8 cellular contexts compared by ENCODE assay signal in genomic region chr19:48110350-48110966, GRCh38. TPM values are rescaled to one million over a fixed set of nuclear protein-coding genes. Genes with fewer than 3 reads are reported as not detected.
DNase-seq lines count a peak whose midpoint lies in the region; ATAC-seq and TF ChIP-seq lines count a peak whose summit lies in the region.

A gene with protein sequence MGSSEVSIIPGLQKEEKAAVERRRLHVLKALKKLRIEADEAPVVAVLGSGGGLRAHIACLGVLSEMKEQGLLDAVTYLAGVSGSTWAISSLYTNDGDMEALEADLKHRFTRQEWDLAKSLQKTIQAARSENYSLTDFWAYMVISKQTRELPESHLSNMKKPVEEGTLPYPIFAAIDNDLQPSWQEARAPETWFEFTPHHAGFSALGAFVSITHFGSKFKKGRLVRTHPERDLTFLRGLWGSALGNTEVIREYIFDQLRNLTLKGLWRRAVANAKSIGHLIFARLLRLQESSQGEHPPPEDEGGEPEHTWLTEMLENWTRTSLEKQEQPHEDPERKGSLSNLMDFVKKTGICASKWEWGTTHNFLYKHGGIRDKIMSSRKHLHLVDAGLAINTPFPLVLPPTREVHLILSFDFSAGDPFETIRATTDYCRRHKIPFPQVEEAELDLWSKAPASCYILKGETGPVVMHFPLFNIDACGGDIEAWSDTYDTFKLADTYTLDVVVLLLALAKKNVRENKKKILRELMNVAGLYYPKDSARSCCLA (minus strand): TSS chr19:48110817. CDS start chr19:48106529, 4,288 bp downstream.

- H3K27me3 ChIP-seq in naive thymus-derived CD4-positive, alpha-beta T cell (ENCODE audit: control insufficient read depth in 2 of 2, insufficient read depth in 2 of 2, low read length in 2 of 2), result no peaks in the 10 kb centered on the region

- peak within 1 kb of the TSS; percentile 88 for H3K27ac Mint-ChIP-seq in activated T-helper 2 cell treated with anti-CD3 and anti-CD28 coated beads, Interferon-gamma antibody, Interleukin-2, Interleukin-4, amounts not matched to agents 10 μg/mL and 5 μg/mL and 100 μg/mL, durations not matched to agents 14 hours and 24 hours and 36 hours
- peak within 1 kb of the TSS; percentile 37 to 92 (median 71) for H3K27ac Mint-ChIP-seq in naive thymus-derived CD4-positive, alpha-beta T cell
- peak within 1 kb of the TSS; percentile 97 for H3K27ac Mint-ChIP-seq in stimulated activated effector memory CD8-positive, alpha-beta T cell treated with anti-CD3 and anti-CD28 coated beads, Interleukin-12 subunit alpha, Interleukin-12 subunit beta, amount 100 ng/mL, for 72 hours

- H3K4me3 Mint-ChIP-seq in activated T-helper 2 cell treated with anti-CD3 and anti-CD28 coated beads, Interferon-gamma antibody, Interleukin-2, Interleukin-4, amounts not matched to agents 10 μg/mL and 5 μg/mL and 100 μg/mL, durations not matched to agents 14 hours and 24 hours and 36 hours (ENCODE audit: low read depth), result peak within 1 kb of the TSS; percentile 83
- H3K4me3 Mint-ChIP-seq in naive thymus-derived CD4-positive, alpha-beta T cell, result peak within 1 kb of the TSS; percentile 66 to 86 (median 79)
- H3K4me3 Mint-ChIP-seq in stimulated activated effector memory CD8-positive, alpha-beta T cell treated with anti-CD3 and anti-CD28 coated beads, Interleukin-12 subunit alpha, Interleukin-12 subunit beta, amount 100 ng/mL, for 72 hours, result peak within 1 kb of the TSS; percentile 83

- peak within 1 kb of the TSS; percentile 30 for H3K27ac ChIP-seq in naive thymus-derived CD4-positive, alpha-beta T cell (ENCODE audit: low read depth, low read length)

- intact Hi-C loops in activated T-helper 2 cell treated with anti-CD3 and anti-CD28 coated beads, Interferon-gamma antibody, Interleukin-2, Interleukin-4, amounts not matched to agents 10 μg/mL and 5 μg/mL and 100 μg/mL, durations not matched to agents 14 hours and 24 hours and 36 hours (cut with micrococcal nuclease), result no loop called here
- intact Hi-C loops in naive thymus-derived CD4-positive, alpha-beta T cell (cut with micrococcal nuclease), result no loop called here

- TF ChIP-seq CTCF in AG09309 (IDR thresholded peaks at IDR 0.05; ENCODE audit: control insufficient read depth, insufficient read depth, low read depth, low read length, missing control alignments) (no peak), fibroblast of mammary gland (conservative IDR thresholded peaks at IDR 0.05; ENCODE audit: control insufficient read depth, insufficient read depth, low read depth, low read length) (no peak)

- peaks cover 0 to 10% (median 0%) of the 10 kb centered on the region in 3 experiments for H3K36me3 ChIP-seq in naive thymus-derived CD4-positive, alpha-beta T cell (ENCODE audit: control insufficient read depth in 2 of 3, insufficient read depth in 3 of 3, low read length in 3 of 3)

- ATAC-seq in GM19372 (IDR thresholded peaks at IDR 0.05; ENCODE audit: low read depth, unreplicated experiment), result peak; percentile 74
- peak; percentile 83 for ATAC-seq in naive thymus-derived CD4-positive, alpha-beta T cell
- ATAC-seq in stimulated activated effector memory CD8-positive, alpha-beta T cell treated with anti-CD3 and anti-CD28 coated beads, Interleukin-12 subunit alpha, Interleukin-12 subunit beta, amount 100 ng/mL, for 72 hours, result peak; percentile 82

- DNase-seq in AG09309 (ENCODE audit: low read depth), result peak; percentile 69
- DNase-seq in Kasumi-1 (lab: John Stamatoyannopoulos, UW), result peak; percentile 86 to 87
- DNase-seq in RPMI7951 (ENCODE audit: low read depth), result peak; percentile 94
- peak; percentile 75 for DNase-seq in activated T-helper 2 cell treated with anti-CD3 and anti-CD28 coated beads, Interferon-gamma antibody, Interleukin-2, Interleukin-4, amounts not matched to agents 10 μg/mL and 5 μg/mL and 100 μg/mL, durations not matched to agents 14 hours and 24 hours and 36 hours (ENCODE audit: low spot score)
- DNase-seq in fibroblast of mammary gland (ENCODE audit: low read depth), result peak; percentile 87
- peak; percentile 69 to 88 (median 79) for DNase-seq in naive thymus-derived CD4-positive, alpha-beta T cell
- DNase-seq in stimulated activated effector memory CD8-positive, alpha-beta T cell treated with anti-CD3 and anti-CD28 coated beads, Interleukin-12 subunit alpha, Interleukin-12 subunit beta, amount 100 ng/mL, for 72 hours (ENCODE audit: low spot score in 2 of 2), result peak; percentile 76 to 92

- H3K9me3 ChIP-seq in naive thymus-derived CD4-positive, alpha-beta T cell (ENCODE audit: control insufficient read depth in 2 of 3, low read length in 3 of 3), result no peaks in the 10 kb centered on the region

- peaks cover 10% of the 10 kb centered on the region for H3K4me1 Mint-ChIP-seq in activated T-helper 2 cell treated with anti-CD3 and anti-CD28 coated beads, Interferon-gamma antibody, Interleukin-2, Interleukin-4, amounts not matched to agents 10 μg/mL and 5 μg/mL and 100 μg/mL, durations not matched to agents 14 hours and 24 hours and 36 hours (ENCODE audit: low read depth)
- peaks cover 5 to 19% (median 9%) of the 10 kb centered on the region in 7 donors for H3K4me1 Mint-ChIP-seq in naive thymus-derived CD4-positive, alpha-beta T cell
- H3K4me1 Mint-ChIP-seq in stimulated activated effector memory CD8-positive, alpha-beta T cell treated with anti-CD3 and anti-CD28 coated beads, Interleukin-12 subunit alpha, Interleukin-12 subunit beta, amount 100 ng/mL, for 72 hours, result peaks cover 21% of the 10 kb centered on the region

- POLR2A ChIA-PET in naive thymus-derived CD4-positive, alpha-beta T cell (lab: Charles Lee), result interaction anchor here (0.8 to 1.9 kb wide), 3 partner anchors 93 to 151 kb away, joined by 3 to 5 read pairs (median 3); no protein-coding TSS in a partner anchor

- H3K27me3 Mint-ChIP-seq in activated T-helper 2 cell treated with anti-CD3 and anti-CD28 coated beads, Interferon-gamma antibody, Interleukin-2, Interleukin-4, amounts not matched to agents 10 μg/mL and 5 μg/mL and 100 μg/mL, durations not matched to agents 14 hours and 24 hours and 36 hours (ENCODE audit: low read depth), result no peaks in the 10 kb centered on the region
- H3K27me3 Mint-ChIP-seq in naive thymus-derived CD4-positive, alpha-beta T cell, result no peaks in the 10 kb centered on the region

- H3K9me3 Mint-ChIP-seq in activated T-helper 2 cell treated with anti-CD3 and anti-CD28 coated beads, Interferon-gamma antibody, Interleukin-2, Interleukin-4, amounts not matched to agents 10 μg/mL and 5 μg/mL and 100 μg/mL, durations not matched to agents 14 hours and 24 hours and 36 hours, result no peaks in the 10 kb centered on the region
- no peaks in the 10 kb centered on the region for H3K9me3 Mint-ChIP-seq in naive thymus-derived CD4-positive, alpha-beta T cell
- H3K9me3 Mint-ChIP-seq in stimulated activated effector memory CD8-positive, alpha-beta T cell treated with anti-CD3 and anti-CD28 coated beads, Interleukin-12 subunit alpha, Interleukin-12 subunit beta, amount 100 ng/mL, for 72 hours, result no peaks in the 10 kb centered on the region

- peak within 1 kb of the TSS; percentile 57 for H3K4me3 ChIP-seq in AG09309 (ENCODE audit: control insufficient read depth, low read depth, low read length)
- H3K4me3 ChIP-seq in fibroblast of mammary gland (ENCODE audit: control insufficient read depth, low read depth, low read length), result peak within 1 kb of the TSS; percentile 73
- H3K4me3 ChIP-seq in naive thymus-derived CD4-positive, alpha-beta T cell (ENCODE audit: low read length), result peak within 1 kb of the TSS; percentile 62

- CTCF ChIA-PET in naive thymus-derived CD4-positive, alpha-beta T cell (lab: Charles Lee), result interaction anchor here (1.0 to 1.7 kb wide), 4 partner anchors 9 to 149 kb away, joined by 3 to 5 read pairs (median 4); no protein-coding TSS in a partner anchor

- H3K36me3 Mint-ChIP-seq in activated T-helper 2 cell treated with anti-CD3 and anti-CD28 coated beads, Interferon-gamma antibody, Interleukin-2, Interleukin-4, amounts not matched to agents 10 μg/mL and 5 μg/mL and 100 μg/mL, durations not matched to agents 14 hours and 24 hours and 36 hours (ENCODE audit: low read depth), result peaks cover 12% of the 10 kb centered on the region
- H3K36me3 Mint-ChIP-seq in naive thymus-derived CD4-positive, alpha-beta T cell, result peaks cover 0 to 4% (median 0%) of the 10 kb centered on the region in 5 donors
- peaks cover 49% of the 10 kb centered on the region for H3K36me3 Mint-ChIP-seq in stimulated activated effector memory CD8-positive, alpha-beta T cell treated with anti-CD3 and anti-CD28 coated beads, Interleukin-12 subunit alpha, Interleukin-12 subunit beta, amount 100 ng/mL, for 72 hours

- no peaks in the 10 kb centered on the region for H3K4me1 ChIP-seq in naive thymus-derived CD4-positive, alpha-beta T cell (ENCODE audit: control insufficient read depth in 2 of 2, insufficient read depth in 2 of 2, low read length in 2 of 2)

RNA-seq across cellular contexts. Expression of the gene that starts here (rescaled TPM):
- total RNA-seq in RPMI7951 (2014; rRNA removed; shearing (Covaris generic)), result 5.9 and 6.8 TPM in 2 replicates
- total RNA-seq in activated T-helper 2 cell treated with anti-CD3 and anti-CD28 coated beads, Interferon-gamma antibody, Interleukin-2, Interleukin-4, amounts not matched to agents 10 μg/mL and 5 μg/mL and 100 μg/mL, durations not matched to agents 14 hours and 24 hours and 36 hours, result 11.3 and 11.4 TPM in 2 replicates
- 10 to 100 TPM in 2 of 5 experiments, 1 to 10 TPM in 3; 3.3 to 21.2 (median 9.1) TPM for total RNA-seq in naive thymus-derived CD4-positive, alpha-beta T cell
- 1 to 10 TPM; 1.2 to 2.3 TPM for polyA plus RNA-seq in naive thymus-derived CD4-positive, alpha-beta T cell

Comparison
In these comparisons a context has a peak if more than half of its experiments do, and no peak if none do; other contexts are left out.
1. Peak in every context shown above with its lines: DNase-seq, ATAC-seq, H3K4me3 ChIP-seq and H3K27ac ChIP-seq.